ENCODE assay signal across 26 cellular contexts in the genomic region with DNA sequence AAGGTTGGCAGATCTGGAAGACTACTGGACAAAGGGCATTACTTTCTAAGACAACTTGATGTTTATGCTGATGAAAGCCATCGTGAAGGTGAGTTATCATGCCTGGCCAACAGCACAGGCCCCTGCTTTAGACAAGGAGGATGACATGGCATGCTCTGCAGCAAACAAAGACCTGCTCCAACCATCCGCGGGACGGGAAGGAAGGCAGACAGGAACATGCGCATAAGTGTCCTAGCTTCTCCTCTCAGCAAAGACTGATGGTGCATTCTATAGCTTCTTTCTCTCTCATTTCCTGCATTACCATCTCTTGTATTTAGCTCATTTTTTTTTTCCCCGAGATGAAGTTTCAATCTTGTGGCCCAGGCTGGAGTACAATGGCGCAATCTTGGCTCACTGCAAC. TPM values are rescaled to one million over a fixed set of nuclear protein-coding genes. Genes with fewer than 3 reads are reported as not detected.
"Had no signal": no experiment of that assay in that cellular context is flagged by ENCODE, and none has a peak within 500 bp of the region (broad histone marks: within the 10 kb centered on the region; RNA-seq: fewer than 3 reads in every experiment).

No MANE protein-coding gene starts in this region.

- H3K27ac Mint-ChIP-seq: activated B cell treated with CpG ODN at 0.5 μM for 24 hours; activated naive CD4-positive, alpha-beta T cell treated with anti-CD3 and anti-CD28 coated beads, Interleukin-2, amount 50 U/mL, for 24 hours; activated T-cell treated with anti-CD3 and anti-CD28 coated beads, Interleukin-2, amount 50 U/mL, for 72 hours; natural killer cell; stimulated activated naive CD8-positive, alpha-beta T cell treated with anti-CD3 and anti-CD28 coated beads, Interleukin-15, Interleukin-2, amounts not matched to agents 100 ng/mL and 50 ng/mL, for 24 hours; T-helper 1 cell treated with Interleukin-12 subunit alpha and Interleukin-12 subunit beta and Interleukin-4 antibody, amounts not matched to agents 30 μg/mL and 1 μg/mL, for 36 hours had no signal

- H3K36me3 Mint-ChIP-seq: natural killer cell had no signal

- H3K9me3 ChIP-seq: body of pancreas, left ventricle myocardium inferior, pancreas, psoas muscle, tibial artery had no signal

- H3K4me3 Mint-ChIP-seq: activated B cell treated with CpG ODN at 0.5 μM for 24 hours; activated naive CD4-positive, alpha-beta T cell treated with anti-CD3 and anti-CD28 coated beads, Interleukin-2, amount 50 U/mL, for 24 hours; activated T-cell treated with anti-CD3 and anti-CD28 coated beads, Interleukin-2, amount 50 U/mL, for 72 hours; natural killer cell; stimulated activated naive CD8-positive, alpha-beta T cell treated with anti-CD3 and anti-CD28 coated beads, Interleukin-15, Interleukin-2, amounts not matched to agents 100 ng/mL and 50 ng/mL, for 24 hours; T-helper 1 cell treated with Interleukin-12 subunit alpha and Interleukin-12 subunit beta and Interleukin-4 antibody, amounts not matched to agents 30 μg/mL and 1 μg/mL, for 36 hours had no signal

- H3K9me3 Mint-ChIP-seq: activated B cell treated with CpG ODN at 0.5 μM for 24 hours; activated naive CD4-positive, alpha-beta T cell treated with anti-CD3 and anti-CD28 coated beads, Interleukin-2, amount 50 U/mL, for 24 hours; activated T-cell treated with anti-CD3 and anti-CD28 coated beads, Interleukin-2, amount 50 U/mL, for 72 hours; natural killer cell; stimulated activated naive CD8-positive, alpha-beta T cell treated with anti-CD3 and anti-CD28 coated beads, Interleukin-15, Interleukin-2, amounts not matched to agents 100 ng/mL and 50 ng/mL, for 24 hours; T-helper 1 cell treated with Interleukin-12 subunit alpha and Interleukin-12 subunit beta and Interleukin-4 antibody, amounts not matched to agents 30 μg/mL and 1 μg/mL, for 36 hours had no signal

- H3K27me3 ChIP-seq: body of pancreas, cardiac muscle cell, foreskin keratinocyte, pancreas, tibial artery had no signal

- H3K4me3 ChIP-seq: body of pancreas, cardiac muscle cell, left ventricle myocardium inferior, pancreas, psoas muscle, skin epidermis, tibial artery had no signal

- DNase-seq: activated B cell treated with CpG ODN at 0.5 μM for 24 hours; activated CD4-positive, alpha-beta T cell treated with anti-CD3 and anti-CD28 coated beads for 4 hours; activated CD8-positive, alpha-beta memory T cell treated with anti-CD3 and anti-CD28 coated beads, Interleukin-2, amount 50 U/mL, for 48 hours; activated effector memory CD4-positive, alpha-beta T cell treated with anti-CD3 and anti-CD28 coated beads, Interleukin-2, amount 50 U/mL, for 16 hours; activated T-cell treated with anti-CD3 and anti-CD28 coated beads, Interleukin-2, amount 50 U/mL, for 72 hours; anterior cingulate cortex; body of pancreas; cortex of kidney; foreskin keratinocyte; left ventricle myocardium inferior; mammary epithelial cell; midbrain; natural killer cell; psoas muscle; stimulated activated CD4-positive, alpha-beta T cell treated with anti-CD3 and anti-CD28 coated beads, Interleukin-1b, Interleukin-23, amount 100 ng/mL, for 48 hours; T1000; tibial artery had no signal

- ATAC-seq: activated T-cell treated with anti-CD3 and anti-CD28 coated beads, Interleukin-2, amount 50 U/mL, for 72 hours; body of pancreas; foreskin keratinocyte; natural killer cell; pancreas; psoas muscle; right cardiac atrium had no signal

- H3K27me3 Mint-ChIP-seq: activated B cell treated with CpG ODN at 0.5 μM for 24 hours; activated naive CD4-positive, alpha-beta T cell treated with anti-CD3 and anti-CD28 coated beads, Interleukin-2, amount 50 U/mL, for 24 hours; stimulated activated naive CD8-positive, alpha-beta T cell treated with anti-CD3 and anti-CD28 coated beads, Interleukin-15, Interleukin-2, amounts not matched to agents 100 ng/mL and 50 ng/mL, for 24 hours had no signal

- H3K27ac ChIP-seq: body of pancreas, cardiac muscle cell, foreskin keratinocyte, left ventricle myocardium inferior, pancreas, skin epidermis, tibial artery had no signal

- H3K4me1 ChIP-seq: foreskin keratinocyte had no signal

RNA-seq across cellular contexts. Expression of a gene that starts 24.9 kb away (rescaled TPM):
- total RNA-seq: body of pancreas, cerebellum, foreskin keratinocyte, left ventricle myocardium inferior, urinary bladder had no signal
- polyA plus RNA-seq: mammary epithelial cell, right cardiac atrium had no signal
